ENCODE assay signal across 11 cellular contexts in genomic region chr1:30877205-30877912, GRCh38. TPM values are rescaled to one million over a fixed set of nuclear protein-coding genes. Genes with fewer than 3 reads are reported as not detected.
DNase-seq lines count a peak whose midpoint lies in the region; ATAC-seq and TF ChIP-seq lines count a peak whose summit lies in the region.
"Had no signal": no experiment of that assay in that cellular context is flagged by ENCODE, and none has a peak within 500 bp of the region (broad histone marks: within the 10 kb centered on the region; RNA-seq: fewer than 3 reads in every experiment).

No MANE protein-coding gene starts in this region.

- no peak overlapping the region for H3K9ac ChIP-seq in SK-N-MC (ENCODE audit: insufficient read length)

- peak; percentile 56 for DNase-seq in AG09309 (ENCODE audit: low read depth)
- peak; percentile 45 for DNase-seq in SK-N-MC (ENCODE audit: low read depth, low spot score)
- DNase-seq in fibroblast of mammary gland (ENCODE audit: low read depth): peak; percentile 80
- DNase-seq in neural crest cell (ENCODE audit: low read depth, low spot score): no peak
- no peak for DNase-seq in ACHN
- no peak for DNase-seq in NCI-H1436 (lab: John Stamatoyannopoulos, UW)
- DNase-seq: CD8-positive, alpha-beta T cell; NCI-H146; T1000 had no signal

- peaks cover 4% of the 10 kb centered on the region for H3K36me3 Mint-ChIP-seq in neural crest cell (ENCODE audit: low read depth)
- H3K36me3 Mint-ChIP-seq: CD8-positive, alpha-beta T cell had no signal

- H3K27me3 Mint-ChIP-seq in neural crest cell (ENCODE audit: low read depth): no peaks in the 10 kb centered on the region

- TF ChIP-seq CTCF in AG09309 (IDR thresholded peaks at IDR 0.05; ENCODE audit: control insufficient read depth, insufficient read depth, low read depth, low read length, missing control alignments) (no peak), fibroblast of mammary gland (conservative IDR thresholded peaks at IDR 0.05; ENCODE audit: control insufficient read depth, insufficient read depth, low read depth, low read length) (no peak), neural crest cell (conservative IDR thresholded peaks at IDR 0.05) (no peak)

- no peak overlapping the region for H3K4me3 ChIP-seq in AG09309 (ENCODE audit: control insufficient read depth, low read depth, low read length)
- no peak overlapping the region for H3K4me3 ChIP-seq in SK-N-MC
- no peak overlapping the region for H3K4me3 ChIP-seq in fibroblast of mammary gland (ENCODE audit: control insufficient read depth, low read depth, low read length)

- peaks cover 41% of the 10 kb centered on the region for H3K4me1 Mint-ChIP-seq in neural crest cell

- H3K36me3 ChIP-seq in SK-N-MC (ENCODE audit: insufficient read depth, low read length): no peaks in the 10 kb centered on the region

- H3K9me3 ChIP-seq in SK-N-MC (ENCODE audit: low read depth, low read length): no peaks in the 10 kb centered on the region

- in situ Hi-C loops in ACHN (cut with HindIII; ENCODE audit: low pct_ligation_motif_present, low pct_unique_long_range_greater_than_20kb, low sequenced_read_pairs): no loop called here

- no peak for ATAC-seq in GM21367 (IDR thresholded peaks at IDR 0.05; ENCODE audit: unreplicated experiment)
- no peak for ATAC-seq in HG02970 (IDR thresholded peaks at IDR 0.05; ENCODE audit: low FRiP score, unreplicated experiment)
- ATAC-seq: CD8-positive, alpha-beta T cell had no signal

- H3K27ac Mint-ChIP-seq in neural crest cell (ENCODE audit: unreplicated experiment): peak overlapping the region; percentile 71
- H3K27ac Mint-ChIP-seq: CD8-positive, alpha-beta T cell had no signal

- H3K27ac ChIP-seq in SK-N-MC: no peak overlapping the region

- no peak overlapping the region for H3K4me3 Mint-ChIP-seq in neural crest cell
- H3K4me3 Mint-ChIP-seq: CD8-positive, alpha-beta T cell had no signal

- no peaks in the 10 kb centered on the region for H3K9me3 Mint-ChIP-seq in neural crest cell
- H3K9me3 Mint-ChIP-seq: CD8-positive, alpha-beta T cell had no signal

RNA-seq across cellular contexts. Expression of gene SDC3, which starts 31.2 kb away (rescaled TPM):
- 116 and 129 TPM in 2 replicates for total RNA-seq in neural crest cell
- total RNA-seq: CD8-positive, alpha-beta T cell had no signal

Comparison
In these comparisons a context has a peak if more than half of its experiments do, and no peak if none do; other contexts are left out.
1. DNase-seq: peak in AG09309 (single experiment), SK-N-MC (single experiment) and fibroblast of mammary gland (single experiment); none in neural crest cell (single experiment), ACHN (single experiment) and NCI-H1436 (single experiment).